In the genomic region with DNA sequence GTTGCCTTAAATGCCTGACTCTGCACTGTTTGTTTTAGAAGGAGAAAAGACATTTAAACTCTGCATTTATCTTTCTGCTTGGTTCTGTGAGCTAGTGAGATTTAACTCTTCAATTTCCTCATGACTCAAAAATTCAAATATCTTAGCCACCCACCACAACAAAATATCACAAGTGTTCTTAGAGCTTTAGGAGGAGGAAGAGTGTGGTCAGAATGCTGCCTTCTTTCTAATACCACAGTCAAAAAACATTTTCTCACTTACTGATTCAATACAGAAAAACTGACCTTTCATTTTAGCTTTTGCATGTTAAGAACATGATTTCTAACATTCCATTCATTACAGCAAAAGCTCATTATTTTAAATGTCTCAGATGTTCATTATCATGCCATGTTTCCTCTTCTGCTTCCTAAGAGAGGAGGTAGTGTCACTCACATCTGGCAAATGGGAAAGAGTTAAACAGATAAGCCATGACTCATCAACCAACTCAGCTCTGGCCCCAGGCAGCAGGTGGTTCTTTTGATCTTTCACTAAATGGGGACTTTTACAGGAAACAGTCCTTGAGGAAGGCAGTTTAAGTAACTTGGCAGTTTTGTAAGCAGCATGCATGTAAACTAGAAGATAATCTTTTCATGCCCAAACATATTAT, we compare ENCODE assay signal across 1 cellular context.
TF ChIP-seq lines count a peak whose summit lies in the region.

No MANE protein-coding gene starts in this region.

TF ChIP-seq in HepG2, 621 proteins besides CTCF, POLR2A, EP300 and RAD21 (continued from another document):
- TF ChIP-seq, protein P1, sequence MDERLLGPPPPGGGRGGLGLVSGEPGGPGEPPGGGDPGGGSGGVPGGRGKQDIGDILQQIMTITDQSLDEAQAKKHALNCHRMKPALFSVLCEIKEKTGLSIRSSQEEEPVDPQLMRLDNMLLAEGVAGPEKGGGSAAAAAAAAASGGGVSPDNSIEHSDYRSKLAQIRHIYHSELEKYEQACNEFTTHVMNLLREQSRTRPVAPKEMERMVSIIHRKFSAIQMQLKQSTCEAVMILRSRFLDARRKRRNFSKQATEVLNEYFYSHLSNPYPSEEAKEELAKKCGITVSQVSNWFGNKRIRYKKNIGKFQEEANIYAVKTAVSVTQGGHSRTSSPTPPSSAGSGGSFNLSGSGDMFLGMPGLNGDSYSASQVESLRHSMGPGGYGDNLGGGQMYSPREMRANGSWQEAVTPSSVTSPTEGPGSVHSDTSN (CRISPR knock-in tag; IDR thresholded peaks at IDR 0.05): peak; percentile 64; the same call in 1 of the 2 replicates
- TF ChIP-seq SP2 (CRISPR knock-in tag; IDR thresholded peaks at IDR 0.05) (no peak), ZNF138 (CRISPR knock-in tag; IDR thresholded peaks at IDR 0.05; ENCODE audit: low read depth) (no peak), NONO (IDR thresholded peaks at IDR 0.05) (no peak), NONO (CRISPR knock-in tag; conservative IDR thresholded peaks at IDR 0.05) (no peak), ZNF331 (CRISPR knock-in tag; IDR thresholded peaks at IDR 0.05) (peak; percentile 57; the same call in 1 of the 2 replicates), ZFAT (CRISPR knock-in tag; conservative IDR thresholded peaks at IDR 0.05) (no peak), ZNF562 (CRISPR knock-in tag; IDR thresholded peaks at IDR 0.05; ENCODE audit: borderline replicate concordance) (0 out of 2 replicates have a peak, but pooled peaks have one; percentile 37), GATAD2A (CRISPR knock-in tag; IDR thresholded peaks at IDR 0.05) (peak; percentile 92), ZBTB21 (CRISPR knock-in tag; IDR thresholded peaks at IDR 0.05) (peak; percentile 37; the same call in 1 of the 2 replicates), ZNF556 (CRISPR knock-in tag; IDR thresholded peaks at IDR 0.05; ENCODE audit: borderline replicate concordance) (0 out of 2 replicates have a peak, but pooled peaks have one; percentile 15), CBX5 (CRISPR knock-in tag; IDR thresholded peaks at IDR 0.05; ENCODE audit: borderline replicate concordance) (peak; percentile 58; the same call in 1 of the 2 replicates), FOXP1 (IDR thresholded peaks at IDR 0.05) (no peak), FOXP1 (CRISPR knock-in tag; IDR thresholded peaks at IDR 0.05) (peak; percentile 71), GABPB1 (CRISPR knock-in tag; IDR thresholded peaks at IDR 0.05) (peak; percentile 45; the same call in 1 of the 2 replicates), ZNF792 (CRISPR knock-in tag; IDR thresholded peaks at IDR 0.05) (peak; percentile 85; the same call in 1 of the 2 replicates), ZNF614 (CRISPR knock-in tag; IDR thresholded peaks at IDR 0.05; ENCODE audit: borderline replicate concordance) (peak; percentile 54; the same call in 1 of the 2 replicates), GATA4 (IDR thresholded peaks at IDR 0.05; ENCODE audit: borderline replicate concordance, low read depth) (no peak; the same call in 1 of the 2 replicates), JUN (CRISPR knock-in tag; IDR thresholded peaks at IDR 0.05) (peak; percentile 86; the same call in 1 of the 2 replicates), ZNF12 (CRISPR knock-in tag; IDR thresholded peaks at IDR 0.05) (peak; percentile 75; the same call in 1 of the 2 replicates), TEAD3 (CRISPR knock-in tag; optimal IDR thresholded peaks at IDR 0.05; ENCODE audit: borderline replicate concordance) (peak; percentile 56), FOXA1 (IDR thresholded peaks at IDR 0.05) (no peak), FOXA1 (CRISPR knock-in tag; IDR thresholded peaks at IDR 0.05) (0 out of 2 replicates have a peak, but pooled peaks have one; percentile 20), FOXA3 (CRISPR knock-in tag; IDR thresholded peaks at IDR 0.05) (peak; percentile 82), NCOA2 (CRISPR knock-in tag; IDR thresholded peaks at IDR 0.05) (peak; percentile 69; the same call in 1 of the 2 replicates), ZBTB3 (CRISPR knock-in tag; IDR thresholded peaks at IDR 0.05; ENCODE audit: borderline replicate concordance, low read depth) (0 out of 2 replicates have a peak, but pooled peaks have one; percentile 17), MAFF (IDR thresholded peaks at IDR 0.05; ENCODE audit: low read depth, low read length) (0 out of 2 replicates have a peak, but pooled peaks have one; percentile 30), ELF3 (CRISPR knock-in tag; IDR thresholded peaks at IDR 0.05) (peak; percentile 88)
- TF ChIP-seq, protein P2, sequence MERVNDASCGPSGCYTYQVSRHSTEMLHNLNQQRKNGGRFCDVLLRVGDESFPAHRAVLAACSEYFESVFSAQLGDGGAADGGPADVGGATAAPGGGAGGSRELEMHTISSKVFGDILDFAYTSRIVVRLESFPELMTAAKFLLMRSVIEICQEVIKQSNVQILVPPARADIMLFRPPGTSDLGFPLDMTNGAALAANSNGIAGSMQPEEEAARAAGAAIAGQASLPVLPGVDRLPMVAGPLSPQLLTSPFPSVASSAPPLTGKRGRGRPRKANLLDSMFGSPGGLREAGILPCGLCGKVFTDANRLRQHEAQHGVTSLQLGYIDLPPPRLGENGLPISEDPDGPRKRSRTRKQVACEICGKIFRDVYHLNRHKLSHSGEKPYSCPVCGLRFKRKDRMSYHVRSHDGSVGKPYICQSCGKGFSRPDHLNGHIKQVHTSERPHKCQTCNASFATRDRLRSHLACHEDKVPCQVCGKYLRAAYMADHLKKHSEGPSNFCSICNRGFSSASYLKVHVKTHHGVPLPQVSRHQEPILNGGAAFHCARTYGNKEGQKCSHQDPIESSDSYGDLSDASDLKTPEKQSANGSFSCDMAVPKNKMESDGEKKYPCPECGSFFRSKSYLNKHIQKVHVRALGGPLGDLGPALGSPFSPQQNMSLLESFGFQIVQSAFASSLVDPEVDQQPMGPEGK (CRISPR knock-in tag; IDR thresholded peaks at IDR 0.05): peak; percentile 40; the same call in 1 of the 2 replicates
- TF ChIP-seq, protein P3, sequence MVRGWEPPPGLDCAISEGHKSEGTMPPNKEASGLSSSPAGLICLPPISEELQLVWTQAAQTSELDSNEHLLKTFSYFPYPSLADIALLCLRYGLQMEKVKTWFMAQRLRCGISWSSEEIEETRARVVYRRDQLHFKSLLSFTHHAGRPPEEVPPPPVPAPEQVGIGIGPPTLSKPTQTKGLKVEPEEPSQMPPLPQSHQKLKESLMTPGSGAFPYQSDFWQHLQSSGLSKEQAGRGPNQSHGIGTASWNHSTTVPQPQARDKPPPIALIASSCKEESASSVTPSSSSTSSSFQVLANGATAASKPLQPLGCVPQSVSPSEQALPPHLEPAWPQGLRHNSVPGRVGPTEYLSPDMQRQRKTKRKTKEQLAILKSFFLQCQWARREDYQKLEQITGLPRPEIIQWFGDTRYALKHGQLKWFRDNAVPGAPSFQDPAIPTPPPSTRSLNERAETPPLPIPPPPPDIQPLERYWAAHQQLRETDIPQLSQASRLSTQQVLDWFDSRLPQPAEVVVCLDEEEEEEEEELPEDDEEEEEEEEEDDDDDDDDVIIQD (CRISPR knock-in tag; IDR thresholded peaks at IDR 0.05; ENCODE audit: low read depth): peak; percentile 93
- TF ChIP-seq, protein P4, sequence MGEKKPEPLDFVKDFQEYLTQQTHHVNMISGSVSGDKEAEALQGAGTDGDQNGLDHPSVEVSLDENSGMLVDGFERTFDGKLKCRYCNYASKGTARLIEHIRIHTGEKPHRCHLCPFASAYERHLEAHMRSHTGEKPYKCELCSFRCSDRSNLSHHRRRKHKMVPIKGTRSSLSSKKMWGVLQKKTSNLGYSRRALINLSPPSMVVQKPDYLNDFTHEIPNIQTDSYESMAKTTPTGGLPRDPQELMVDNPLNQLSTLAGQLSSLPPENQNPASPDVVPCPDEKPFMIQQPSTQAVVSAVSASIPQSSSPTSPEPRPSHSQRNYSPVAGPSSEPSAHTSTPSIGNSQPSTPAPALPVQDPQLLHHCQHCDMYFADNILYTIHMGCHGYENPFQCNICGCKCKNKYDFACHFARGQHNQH (CRISPR knock-in tag; IDR thresholded peaks at IDR 0.05): 0 out of 2 replicates have a peak, but pooled peaks have one; percentile 30
- TF ChIP-seq, protein P5, sequence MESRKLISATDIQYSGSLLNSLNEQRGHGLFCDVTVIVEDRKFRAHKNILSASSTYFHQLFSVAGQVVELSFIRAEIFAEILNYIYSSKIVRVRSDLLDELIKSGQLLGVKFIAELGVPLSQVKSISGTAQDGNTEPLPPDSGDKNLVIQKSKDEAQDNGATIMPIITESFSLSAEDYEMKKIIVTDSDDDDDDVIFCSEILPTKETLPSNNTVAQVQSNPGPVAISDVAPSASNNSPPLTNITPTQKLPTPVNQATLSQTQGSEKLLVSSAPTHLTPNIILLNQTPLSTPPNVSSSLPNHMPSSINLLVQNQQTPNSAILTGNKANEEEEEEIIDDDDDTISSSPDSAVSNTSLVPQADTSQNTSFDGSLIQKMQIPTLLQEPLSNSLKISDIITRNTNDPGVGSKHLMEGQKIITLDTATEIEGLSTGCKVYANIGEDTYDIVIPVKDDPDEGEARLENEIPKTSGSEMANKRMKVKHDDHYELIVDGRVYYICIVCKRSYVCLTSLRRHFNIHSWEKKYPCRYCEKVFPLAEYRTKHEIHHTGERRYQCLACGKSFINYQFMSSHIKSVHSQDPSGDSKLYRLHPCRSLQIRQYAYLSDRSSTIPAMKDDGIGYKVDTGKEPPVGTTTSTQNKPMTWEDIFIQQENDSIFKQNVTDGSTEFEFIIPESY (CRISPR knock-in tag; IDR thresholded peaks at IDR 0.05): 0 out of 2 replicates have a peak, but pooled peaks have one; percentile 31
